ENCODE assay signal across 11 cellular contexts in genomic region chr6:24517659-24518538, GRCh38. TPM values are rescaled to one million over a fixed set of nuclear protein-coding genes. Genes with fewer than 3 reads are reported as not detected.
A peak's percentile ranks its signal among the peaks of the same experiment; 100 is the strongest.
DNase-seq lines count a peak whose midpoint lies in the region; ATAC-seq and TF ChIP-seq lines count a peak whose summit lies in the region.
"Had no signal": no experiment of that assay in that cellular context is flagged by ENCODE, and none has a peak within 500 bp of the region (broad histone marks: within the 10 kb centered on the region; RNA-seq: fewer than 3 reads in every experiment).

No MANE protein-coding gene starts in this region.

- H3K4me3 ChIP-seq in KMS-11 (IDR thresholded peaks at IDR 0.05; ENCODE audit: insufficient read depth, low read depth, low read length) (no peak overlapping the region), stomach smooth muscle (ENCODE audit: low read length in 2 of 2) (no peak overlapping the region), PC-3 (ENCODE audit: low read length) (no peak overlapping the region)
- H3K4me3 ChIP-seq: SJCRH30, tibial nerve had no signal

- H4K20me1 ChIP-seq in KMS-11 (ENCODE audit: insufficient read depth) (no peaks in the 10 kb centered on the region), PC-3 (ENCODE audit: low read length) (no peaks in the 10 kb centered on the region)

- peak in 1 of 2 donors; percentile 55 for ATAC-seq in natural killer cell treated with Interleukin-12 subunit alpha and Interleukin-12 subunit beta and Interleukin-15 and Interleukin-18, amount 100 ng/mL, for 72 hours
- ATAC-seq in natural killer cell (no peak), HG02623 (IDR thresholded peaks at IDR 0.05; ENCODE audit: unreplicated experiment) (peak; percentile 73), PC-3 (no peak)

- no peaks in the 10 kb centered on the region for H3K9me3 Mint-ChIP-seq in natural killer cell treated with Interleukin-12 subunit alpha and Interleukin-12 subunit beta and Interleukin-15 and Interleukin-18, amount 100 ng/mL, for 72 hours
- H3K9me3 Mint-ChIP-seq in natural killer cell, result no peaks in the 10 kb centered on the region
- H3K9me3 Mint-ChIP-seq: CD14-positive monocyte had no signal

- H3K9ac ChIP-seq in KMS-11, result no peak overlapping the region
- peak overlapping the region in 1 of 2 donors; percentile 5 for H3K9ac ChIP-seq in stomach smooth muscle (ENCODE audit: low read length in 2 of 2)
- no peak overlapping the region for H3K9ac ChIP-seq in PC-3 (ENCODE audit: low read length)

- intact Hi-C loops in natural killer cell (cut with micrococcal nuclease), result no loop called here
- intact Hi-C loops in PC-3 (cut with micrococcal nuclease), result no loop called here

- POLR2A ChIA-PET in PC-3 (lab: Charles Lee; ENCODE audit: unreplicated experiment), result no interaction called here

- BruUV-seq in PC-3 (replicated peaks; lab: Mats Ljungman, UMichigan), result no TSS peak

- no peak for DNase-seq in natural killer cell treated with Interleukin-12 subunit alpha and Interleukin-12 subunit beta and Interleukin-15 and Interleukin-18, amount 100 ng/mL, for 72 hours (ENCODE audit: low spot score)
- DNase-seq in natural killer cell, result no peak
- no peak for DNase-seq in NCI-H146 treated with DMSO at 0.1 percent for 48 hours (lab: John Stamatoyannopoulos, UW; ENCODE audit: unreplicated experiment)
- no peak for DNase-seq in activated CD4-positive, alpha-beta T cell treated with anti-CD3 and anti-CD28 coated beads for 4 hours
- DNase-seq in PC-3, result no peak
- DNase-seq: SJCRH30 had no signal

- peak overlapping the region; percentile 22 for H2AFZ ChIP-seq in KMS-11 (ENCODE audit: low read depth)
- H2AFZ ChIP-seq in PC-3 (ENCODE audit: low read length), result no peak overlapping the region

- no peaks in the 10 kb centered on the region for H3F3A ChIP-seq in PC-3 (ENCODE audit: low read length, unreplicated experiment)

- no peaks in the 10 kb centered on the region for H3K27me3 ChIP-seq in KMS-11 (ENCODE audit: insufficient read depth, low read depth)
- no peaks in the 10 kb centered on the region for H3K27me3 ChIP-seq in stomach smooth muscle (ENCODE audit: control insufficient read depth in 1 of 2, insufficient read depth in 2 of 2, low read length in 2 of 2)
- no peaks in the 10 kb centered on the region for H3K27me3 ChIP-seq in PC-3 (ENCODE audit: low read length)
- H3K27me3 ChIP-seq: SJCRH30, tibial nerve had no signal

- H3K36me3 ChIP-seq in KMS-11 (ENCODE audit: insufficient read depth) (no peaks in the 10 kb centered on the region), stomach smooth muscle (ENCODE audit: control insufficient read depth in 2 of 2, insufficient read depth in 2 of 2, low read length in 2 of 2) (peaks cover 9 to 14% of the 10 kb centered on the region in 2 donors), PC-3 (ENCODE audit: low read depth, low read length) (no peaks in the 10 kb centered on the region)
- H3K36me3 ChIP-seq: SJCRH30 had no signal

- H3K4me2 ChIP-seq in KMS-11, result peak overlapping the region; percentile 70
- no peak overlapping the region for H3K4me2 ChIP-seq in PC-3 (ENCODE audit: low read length)

- peaks cover 0 to 4% of the 10 kb centered on the region in 2 donors for H3K4me1 Mint-ChIP-seq in natural killer cell treated with Interleukin-12 subunit alpha and Interleukin-12 subunit beta and Interleukin-15 and Interleukin-18, amount 100 ng/mL, for 72 hours (ENCODE audit: low read depth in 2 of 2)
- H3K4me1 Mint-ChIP-seq in natural killer cell, result no peaks in the 10 kb centered on the region

- H3K4me3 Mint-ChIP-seq in natural killer cell treated with Interleukin-12 subunit alpha and Interleukin-12 subunit beta and Interleukin-15 and Interleukin-18, amount 100 ng/mL, for 72 hours, result no peak overlapping the region
- no peak overlapping the region for H3K4me3 Mint-ChIP-seq in natural killer cell
- H3K4me3 Mint-ChIP-seq: CD14-positive monocyte had no signal

- peak overlapping the region; percentile 16 to 90 for H3K27ac Mint-ChIP-seq in natural killer cell treated with Interleukin-12 subunit alpha and Interleukin-12 subunit beta and Interleukin-15 and Interleukin-18, amount 100 ng/mL, for 72 hours
- H3K27ac Mint-ChIP-seq in natural killer cell, result no peak overlapping the region
- H3K27ac Mint-ChIP-seq: CD14-positive monocyte had no signal

- H3K27ac ChIP-seq in KMS-11, result peak overlapping the region; percentile 45; the same call in 1 of the 2 replicates
- H3K27ac ChIP-seq in stomach smooth muscle (ENCODE audit: low read length), result peak overlapping the region; percentile 6
- no peak overlapping the region for H3K27ac ChIP-seq in PC-3 (ENCODE audit: low read length)
- H3K27ac ChIP-seq: SJCRH30 had no signal

- no peaks in the 10 kb centered on the region for H3K36me3 Mint-ChIP-seq in natural killer cell treated with Interleukin-12 subunit alpha and Interleukin-12 subunit beta and Interleukin-15 and Interleukin-18, amount 100 ng/mL, for 72 hours
- no peaks in the 10 kb centered on the region for H3K36me3 Mint-ChIP-seq in natural killer cell
- H3K36me3 Mint-ChIP-seq: CD14-positive monocyte had no signal

- H3K9me3 ChIP-seq in stomach smooth muscle (ENCODE audit: control insufficient read depth in 2 of 2, low read length in 2 of 2), result no peaks in the 10 kb centered on the region
- no peaks in the 10 kb centered on the region for H3K9me3 ChIP-seq in PC-3 (ENCODE audit: low read length)
- H3K9me3 ChIP-seq: SJCRH30, tibial nerve had no signal

- H3K27me3 Mint-ChIP-seq in natural killer cell treated with Interleukin-12 subunit alpha and Interleukin-12 subunit beta and Interleukin-15 and Interleukin-18, amount 100 ng/mL, for 72 hours, result no peaks in the 10 kb centered on the region
- no peaks in the 10 kb centered on the region for H3K27me3 Mint-ChIP-seq in natural killer cell (ENCODE audit: low read depth in 2 of 2)

- TF ChIP-seq CTCF in natural killer cell (IDR thresholded peaks at IDR 0.05) (no peak), KMS-11 (conservative IDR thresholded peaks at IDR 0.05; ENCODE audit: low read depth, low read length) (no peak), PC-3 (conservative IDR thresholded peaks at IDR 0.05; ENCODE audit: low read depth, low read length) (no peak)

- peaks cover 49% of the 10 kb centered on the region for H3K4me1 ChIP-seq in KMS-11 (ENCODE audit: low read depth, poor library complexity, severe bottlenecking)
- H3K4me1 ChIP-seq in stomach smooth muscle (ENCODE audit: control insufficient read depth, insufficient read depth, low read length), result peaks cover 6% of the 10 kb centered on the region
- no peaks in the 10 kb centered on the region for H3K4me1 ChIP-seq in PC-3 (ENCODE audit: insufficient read depth, low read length)
- H3K4me1 ChIP-seq: SJCRH30, tibial nerve had no signal

- H3K9me2 ChIP-seq in PC-3 (replicated peaks; ENCODE audit: low read length), result no peaks in the 10 kb centered on the region

- H3K79me2 ChIP-seq in KMS-11 (ENCODE audit: insufficient read depth, low read depth) (no peaks in the 10 kb centered on the region), PC-3 (ENCODE audit: low read length) (no peaks in the 10 kb centered on the region)

- CTCF ChIA-PET in PC-3 (lab: Charles Lee), result no interaction called here

RNA-seq across cellular contexts. Expression of gene ALDH5A1, which starts 23.1 kb away (rescaled TPM):
- total RNA-seq in natural killer cell treated with Interleukin-12 subunit alpha and Interleukin-12 subunit beta and Interleukin-15 and Interleukin-18, amount 100 ng/mL, for 72 hours, result 1 to 10 TPM; 2.3 to 3.1 TPM
- total RNA-seq in natural killer cell (1 to 10 TPM; 4.8 to 7.5 (median 6.8) TPM), PC-3 (2014; rRNA removed) (11.9 and 12.2 TPM in 2 replicates)

RNA-seq across cellular contexts. Expression of gene GPLD1, which starts 28.5 kb away (rescaled TPM):
- under 1 TPM; 0.45 to 0.81 TPM for total RNA-seq in natural killer cell treated with Interleukin-12 subunit alpha and Interleukin-12 subunit beta and Interleukin-15 and Interleukin-18, amount 100 ng/mL, for 72 hours
- total RNA-seq in natural killer cell (1 to 10 TPM in 1 of 3 donors, under 1 TPM in 2; 0.86 to 1.3 (median 0.88) TPM), PC-3 (2014; rRNA removed) (1.3 and 3.9 TPM in 2 replicates)

Comparison
In these comparisons a context has a peak if more than half of its experiments do, and no peak if none do; other contexts are left out.
1. H3K27ac Mint-ChIP-seq: peak in natural killer cell treated with Interleukin-12 subunit alpha and Interleukin-12 subunit beta and Interleukin-15 and Interleukin-18, amount 100 ng/mL, for 72 hours (2 of 2); none in natural killer cell (0 of 2).